ENCODE assay signal across 13 cellular contexts in genomic region chr2:197137234-197137633, GRCh38.
DNase-seq lines count a peak whose midpoint lies in the region; ATAC-seq and TF ChIP-seq lines count a peak whose summit lies in the region.
"Had no signal": no experiment of that assay in that cellular context is flagged by ENCODE, and none has a peak within 500 bp of the region (broad histone marks: within the 10 kb centered on the region; RNA-seq: fewer than 3 reads in every experiment).

No MANE protein-coding gene starts in this region.

- peak overlapping the region; percentile 22 for H3K27ac ChIP-seq in PC-3 (ENCODE audit: low read length)
- H3K27ac ChIP-seq: A549, upper lobe of left lung had no signal

- H3K27me3 ChIP-seq in PC-3 (ENCODE audit: low read length), result no peaks in the 10 kb centered on the region
- H3K27me3 ChIP-seq: upper lobe of left lung had no signal

- CTCF ChIA-PET in PC-3 (lab: Charles Lee), result interaction anchor here (1.0 to 2.0 kb wide), 5 partner anchors 10 to 174 kb away, joined by 3 to 12 read pairs (median 5); no protein-coding TSS in a partner anchor

- H3K79me2 ChIP-seq in PC-3 (ENCODE audit: low read length), result no peaks in the 10 kb centered on the region

- no peaks in the 10 kb centered on the region for H4K20me1 ChIP-seq in PC-3 (ENCODE audit: low read length)

- POLR2A ChIA-PET in PC-3 (lab: Charles Lee; ENCODE audit: unreplicated experiment), result interaction anchor here (0.7 kb wide), 1 partner anchor 56 kb away, joined by 3 read pairs; no protein-coding TSS in a partner anchor

- no peaks in the 10 kb centered on the region for H3K9me3 Mint-ChIP-seq in T-helper 2 cell treated with Interferon-gamma antibody and Interleukin-4, amounts not matched to agents 5 μg/mL and 100 μg/mL, for 36 hours

- H3K9me2 ChIP-seq in PC-3 (replicated peaks; ENCODE audit: low read length), result no peaks in the 10 kb centered on the region

- peaks cover 21% of the 10 kb centered on the region for H3K4me1 ChIP-seq in PC-3 (ENCODE audit: insufficient read depth, low read length)

- intact Hi-C loops in PC-3 (cut with micrococcal nuclease), result loop anchor here (1.0 to 10.0 kb wide), 2 partner anchors 22 to 168 kb away; no protein-coding TSS in a partner anchor

- in situ Hi-C loops in GM13976 (cut with MboI; ENCODE audit: low sequenced_read_pairs, unreplicated experiment), result no loop called here

- peak overlapping the region; percentile 60 for H3K4me2 ChIP-seq in PC-3 (ENCODE audit: low read length)
- H3K4me2 ChIP-seq: A549 had no signal

- ATAC-seq in PC-3, result peak; percentile 92
- ATAC-seq: A549, Right ventricle myocardium inferior had no signal

- no peak overlapping the region for H3K9ac ChIP-seq in PC-3 (ENCODE audit: low read length)

- H3K4me1 Mint-ChIP-seq in T-helper 2 cell treated with Interferon-gamma antibody and Interleukin-4, amounts not matched to agents 5 μg/mL and 100 μg/mL, for 36 hours (ENCODE audit: low read depth), result peaks cover 70% of the 10 kb centered on the region

- TF ChIP-seq CTCF in PC-3 (conservative IDR thresholded peaks at IDR 0.05; ENCODE audit: low read depth, low read length) (peak; percentile 38; the same call in 1 of the 2 replicates), choroid plexus epithelial cell (conservative IDR thresholded peaks at IDR 0.05; ENCODE audit: low read depth, low read length) (no peak), GM13976 (IDR thresholded peaks at IDR 0.05; ENCODE audit: borderline replicate concordance, control extremely low read depth, extremely low read depth, insufficient read depth, missing control alignments) (no peak)

- no peak overlapping the region for H2AFZ ChIP-seq in PC-3 (ENCODE audit: low read length)

- BruUV-seq in PC-3 (replicated peaks; lab: Mats Ljungman, UMichigan), result no TSS peak

- H3K27me3 Mint-ChIP-seq in T-helper 2 cell treated with Interferon-gamma antibody and Interleukin-4, amounts not matched to agents 5 μg/mL and 100 μg/mL, for 36 hours (ENCODE audit: low read depth), result no peaks in the 10 kb centered on the region

- H3K36me3 Mint-ChIP-seq in T-helper 2 cell treated with Interferon-gamma antibody and Interleukin-4, amounts not matched to agents 5 μg/mL and 100 μg/mL, for 36 hours (ENCODE audit: low read depth), result peaks cover 56% of the 10 kb centered on the region

- no peak for DNase-seq in T-helper 2 cell treated with Interferon-gamma antibody and Interleukin-4, amounts not matched to agents 5 μg/mL and 100 μg/mL, for 36 hours (ENCODE audit: low spot score)
- no peak for DNase-seq in T-helper 2 cell
- peak; percentile 68 for DNase-seq in PC-3
- DNase-seq in choroid plexus epithelial cell (ENCODE audit: low read depth), result peak; percentile 58
- DNase-seq in renal cortical epithelial cell (ENCODE audit: low read depth), result peak; percentile 52
- no peak for DNase-seq in GM13976 (ENCODE audit: low spot score)
- DNase-seq in HuH-7 (ENCODE audit: low spot score), result no peak
- DNase-seq in Ammon's horn (ENCODE audit: low spot score), result no peak
- DNase-seq: mesendoderm, NCI-H1436 treated with DMSO at 0.1 percent for 48 hours, upper lobe of left lung had no signal

- H3K9me3 ChIP-seq in PC-3 (ENCODE audit: low read length), result no peaks in the 10 kb centered on the region
- H3K9me3 ChIP-seq: A549, upper lobe of left lung had no signal

- H3K27ac Mint-ChIP-seq in T-helper 2 cell treated with Interferon-gamma antibody and Interleukin-4, amounts not matched to agents 5 μg/mL and 100 μg/mL, for 36 hours, result peak overlapping the region; percentile 15

- H3K36me3 ChIP-seq in PC-3 (ENCODE audit: low read depth, low read length), result no peaks in the 10 kb centered on the region

- H3K4me3 ChIP-seq in PC-3 (ENCODE audit: low read length) (peak overlapping the region; percentile 12; the same call in 1 of the 2 replicates), choroid plexus epithelial cell (ENCODE audit: low read depth, low read length) (no peak overlapping the region)
- H3K4me3 ChIP-seq: A549, upper lobe of left lung had no signal

- H3K4me3 Mint-ChIP-seq in T-helper 2 cell treated with Interferon-gamma antibody and Interleukin-4, amounts not matched to agents 5 μg/mL and 100 μg/mL, for 36 hours, result peak overlapping the region; percentile 20

- H3F3A ChIP-seq in PC-3 (ENCODE audit: low read length, unreplicated experiment), result no peaks in the 10 kb centered on the region

Comparison
In these comparisons a context has a peak if more than half of its experiments do, and no peak if none do; other contexts are left out.
1. DNase-seq: peak in PC-3 (single experiment), choroid plexus epithelial cell (single experiment) and renal cortical epithelial cell (single experiment); none in T-helper 2 cell treated with Interferon-gamma antibody and Interleukin-4, amounts not matched to agents 5 μg/mL and 100 μg/mL, for 36 hours (single experiment), T-helper 2 cell (0 of 5), GM13976 (single experiment), HuH-7 (single experiment) and Ammon's horn (single experiment).